21 cellular contexts compared by ENCODE assay signal in genomic region chr11:69475866-69476714, GRCh38. TPM values are rescaled to one million over a fixed set of nuclear protein-coding genes. Genes with fewer than 3 reads are reported as not detected.
DNase-seq lines count a peak whose midpoint lies in the region; ATAC-seq and TF ChIP-seq lines count a peak whose summit lies in the region.
"Had no signal": no experiment of that assay in that cellular context is flagged by ENCODE, and none has a peak within 500 bp of the region (broad histone marks: within the 10 kb centered on the region; RNA-seq: fewer than 3 reads in every experiment).

No MANE protein-coding gene starts in this region.

- no peak overlapping the region for H3K4me2 ChIP-seq in osteoblast (ENCODE audit: insufficient read depth, low read length)
- H3K4me2 ChIP-seq: BLaER1 had no signal

- no peak overlapping the region for H3K4me3 Mint-ChIP-seq in endodermal cell
- H3K4me3 Mint-ChIP-seq: CD4-positive, alpha-beta memory T cell had no signal

- H4K20me1 ChIP-seq in osteoblast (ENCODE audit: insufficient read depth, low read length): no peaks in the 10 kb centered on the region
- H4K20me1 ChIP-seq: BLaER1 had no signal

- DNase-seq in H7: peak; percentile 86
- DNase-seq in endodermal cell: peak; percentile 79
- peak; percentile 61 for DNase-seq in iPS-NIHi7 (ENCODE audit: extremely low spot score)
- peak; percentile 82 for DNase-seq in osteoblast (ENCODE audit: insufficient read length, low spot score, missing footprints)
- DNase-seq in effector CD8-positive, alpha-beta T cell (lab: John Stamatoyannopoulos, UW): no peak
- no peak for DNase-seq in NCI-H146 treated with DMSO at 0.1 percent for 48 hours (lab: John Stamatoyannopoulos, UW; ENCODE audit: unreplicated experiment)
- DNase-seq: CD4-positive, alpha-beta memory T cell; DMS153; GDM1; GM23248; KG1; NCI-H1105 treated with DMSO at 0.1 percent for 48 hours; NCI-H1694 treated with DMSO at 0.1 percent for 48 hours; NCI-H226; NCI-H524 treated with DMSO at 0.1 percent for 48 hours had no signal

- no peak overlapping the region for H3K9ac ChIP-seq in endodermal cell (ENCODE audit: extremely low read depth, low read length, poor library complexity, severe bottlenecking)
- H3K9ac ChIP-seq: BLaER1, GM23248 had no signal

- H2AFZ ChIP-seq in osteoblast (ENCODE audit: low read length): no peak overlapping the region
- H2AFZ ChIP-seq: GM23248 had no signal

- no peak overlapping the region for H3K27ac Mint-ChIP-seq in endodermal cell
- H3K27ac Mint-ChIP-seq: CD4-positive, alpha-beta memory T cell had no signal

- H3K79me2 ChIP-seq in osteoblast (ENCODE audit: insufficient read depth, low read length): no peaks in the 10 kb centered on the region

- H3K9me3 Mint-ChIP-seq in endodermal cell: peaks cover 4% of the 10 kb centered on the region

- H3K4me3 ChIP-seq in H7 (ENCODE audit: insufficient read depth, low read depth, low read length) (no peak overlapping the region), endodermal cell (ENCODE audit: low read length) (no peak overlapping the region), osteoblast (ENCODE audit: insufficient read depth, low read length) (no peak overlapping the region)
- H3K4me3 ChIP-seq: BLaER1, GM23248, SJSA1 had no signal

- H3K36me3 ChIP-seq in H7 (replicated peaks; ENCODE audit: control insufficient read depth, insufficient read depth, low read length): no peaks in the 10 kb centered on the region
- H3K36me3 ChIP-seq in endodermal cell (ENCODE audit: control insufficient read depth, insufficient read depth, low read length): no peaks in the 10 kb centered on the region
- no peaks in the 10 kb centered on the region for H3K36me3 ChIP-seq in osteoblast (ENCODE audit: insufficient read depth, low read length)
- H3K36me3 ChIP-seq: BLaER1, SJSA1 had no signal

- no peak overlapping the region for H3K27ac ChIP-seq in endodermal cell (ENCODE audit: low read depth, low read length)
- no peak overlapping the region for H3K27ac ChIP-seq in osteoblast (ENCODE audit: low read depth, low read length)
- H3K27ac ChIP-seq: BLaER1, GM23248, SJSA1 had no signal

- H3K36me3 Mint-ChIP-seq in endodermal cell (ENCODE audit: low read depth): no peaks in the 10 kb centered on the region

- H3K27me3 ChIP-seq in H7 (ENCODE audit: control insufficient read depth, insufficient read depth, low read length) (peaks cover 8% of the 10 kb centered on the region), endodermal cell (ENCODE audit: control insufficient read depth, insufficient read depth, low read length, poor library complexity, severe bottlenecking) (no peaks in the 10 kb centered on the region), osteoblast (ENCODE audit: insufficient read depth, low read length) (no peaks in the 10 kb centered on the region)
- H3K27me3 ChIP-seq: BLaER1, SJSA1 had no signal

- H3K27me3 Mint-ChIP-seq in endodermal cell (ENCODE audit: insufficient read depth): peaks cover 19% of the 10 kb centered on the region

- no peaks in the 10 kb centered on the region for H3K9me3 ChIP-seq in endodermal cell (ENCODE audit: control insufficient read depth, low read length)
- H3K9me3 ChIP-seq in osteoblast (ENCODE audit: low read depth, low read length): no peaks in the 10 kb centered on the region

- H3K4me1 ChIP-seq in endodermal cell (ENCODE audit: control insufficient read depth, insufficient read depth, low read length) (no peaks in the 10 kb centered on the region), osteoblast (ENCODE audit: insufficient read depth, low read length) (peaks cover 3% of the 10 kb centered on the region)
- H3K4me1 ChIP-seq: BLaER1, SJSA1 had no signal

- 79 to 86% methylated on average over 16 to 33 of the region's 33 CpGs for WGBS in endodermal cell (ENCODE audit: insufficient coverage in 1 of 2, insufficient read length in 1 of 2), 2 experiments

- ATAC-seq in HG03342 (IDR thresholded peaks at IDR 0.05; ENCODE audit: unreplicated experiment): no peak
- ATAC-seq: HepG2 had no signal

- TF ChIP-seq CTCF in endodermal cell (conservative IDR thresholded peaks at IDR 0.05): no peak
- no peak for TF ChIP-seq CTCF in osteoblast (IDR thresholded peaks at IDR 0.05; ENCODE audit: extremely low read depth, low read depth, low read length)

- peaks cover 9% of the 10 kb centered on the region for H3K4me1 Mint-ChIP-seq in endodermal cell
- H3K4me1 Mint-ChIP-seq: CD4-positive, alpha-beta memory T cell had no signal

RNA-seq across cellular contexts. Expression of gene LINC01488, which starts 5.4 kb away (rescaled TPM):
- total RNA-seq in H7 (2014; rRNA removed; shearing (Covaris generic)): not detected in 2 replicates
- total RNA-seq in endodermal cell (not detected), osteoblast (not detected in 2 replicates)
- not detected for polyA plus RNA-seq in endodermal cell (2013, experiment 1 of 2)
- polyA plus RNA-seq in endodermal cell (2013, experiment 2 of 2): not detected
- total RNA-seq: A673; CD4-positive, alpha-beta memory T cell; Daoy; GM23248 had no signal
- polyA plus RNA-seq: CD4-positive, alpha-beta memory T cell; GM23248 had no signal

Comparison
In these comparisons a context has a peak if more than half of its experiments do, and no peak if none do; other contexts are left out.
1. DNase-seq: peak in H7 (single experiment), endodermal cell (single experiment), iPS-NIHi7 (single experiment) and osteoblast (single experiment); none in effector CD8-positive, alpha-beta T cell (single experiment) and NCI-H146 treated with DMSO at 0.1 percent for 48 hours (single experiment).